Comparison of ENCODE assay signal across 1 cellular context in genomic region chr7:710161-710560, GRCh38.
TF ChIP-seq lines count a peak whose summit lies in the region.

No MANE protein-coding gene starts in this region.

TF ChIP-seq in GM23338, 12 proteins besides CTCF, POLR2A, EP300 and RAD21 (continued from another document):
- TF ChIP-seq ZNF462 (CRISPR knock-in tag; IDR thresholded peaks at IDR 0.05) (no peak), ETS1 (IDR thresholded peaks at IDR 0.05) (no peak), NANOG (IDR thresholded peaks at IDR 0.05; ENCODE audit: borderline replicate concordance) (no peak), EZH2phosphoT487 (IDR thresholded peaks at IDR 0.05; ENCODE audit: unreplicated experiment) (no peak)
TF ChIP-seq in GM23338: peak in this region for 0.
